10 cellular contexts compared by ENCODE assay signal in genomic region chr3:129424185-129424841, GRCh38. TPM values are rescaled to one million over a fixed set of nuclear protein-coding genes. Genes with fewer than 3 reads are reported as not detected.
A peak's percentile ranks its signal among the peaks of the same experiment; 100 is the strongest.
DNase-seq lines count a peak whose midpoint lies in the region; ATAC-seq and TF ChIP-seq lines count a peak whose summit lies in the region.
"Had no signal": no experiment of that assay in that cellular context is flagged by ENCODE, and none has a peak within 500 bp of the region (broad histone marks: within the 10 kb centered on the region; RNA-seq: fewer than 3 reads in every experiment).

No MANE protein-coding gene starts in this region.

- H3K27ac ChIP-seq in RWPE2 (ENCODE audit: poor library complexity, severe bottlenecking) = peak overlapping the region; percentile 12
- H3K27ac ChIP-seq: adrenal gland, thyroid gland had no signal

- peaks cover 6% of the 10 kb centered on the region for H3K27me3 Mint-ChIP-seq in neural crest cell (ENCODE audit: low read depth)

- no peaks in the 10 kb centered on the region for H3K4me1 ChIP-seq in RWPE2 (ENCODE audit: insufficient read depth, poor library complexity, severe bottlenecking)

- no peak for TF ChIP-seq CTCF in RWPE2 (IDR thresholded peaks at IDR 0.05; ENCODE audit: poor library complexity, severe bottlenecking)
- TF ChIP-seq CTCF in neural crest cell (conservative IDR thresholded peaks at IDR 0.05) = no peak

- no peak overlapping the region for H3K4me3 Mint-ChIP-seq in neural crest cell

- peak; percentile 61 for ATAC-seq in GM19023 (IDR thresholded peaks at IDR 0.05; ENCODE audit: unreplicated experiment)
- peak; percentile 65 for ATAC-seq in HG02981 (IDR thresholded peaks at IDR 0.05; ENCODE audit: unreplicated experiment)
- ATAC-seq in RWPE2 (ENCODE audit: low read depth) = peak; percentile 5; the same call in 1 of the 3 replicates
- no peak for ATAC-seq in HG03175 (IDR thresholded peaks at IDR 0.05; ENCODE audit: unreplicated experiment)

- peaks cover 48% of the 10 kb centered on the region for H3K4me1 Mint-ChIP-seq in neural crest cell

- H3K9me3 Mint-ChIP-seq in neural crest cell = no peaks in the 10 kb centered on the region

- H3K27ac Mint-ChIP-seq in neural crest cell (ENCODE audit: unreplicated experiment) = peak overlapping the region; percentile 70

- H3K4me3 ChIP-seq in RWPE2 (ENCODE audit: severe bottlenecking) = no peak overlapping the region
- H3K4me3 ChIP-seq: adrenal gland, thyroid gland had no signal

- no peaks in the 10 kb centered on the region for H3K9me3 ChIP-seq in RWPE2 (ENCODE audit: severe bottlenecking)
- H3K9me3 ChIP-seq: adrenal gland, thyroid gland had no signal

- peaks cover 6% of the 10 kb centered on the region for H3K36me3 Mint-ChIP-seq in neural crest cell (ENCODE audit: low read depth)

- H3K27me3 ChIP-seq in RWPE2 (ENCODE audit: insufficient read depth, poor library complexity, severe bottlenecking) = no peaks in the 10 kb centered on the region
- H3K27me3 ChIP-seq: adrenal gland, thyroid gland had no signal

- no peaks in the 10 kb centered on the region for H3K36me3 ChIP-seq in RWPE2 (ENCODE audit: low read depth)
- H3K36me3 ChIP-seq: adrenal gland, thyroid gland had no signal

- DNase-seq in RWPE2 (ENCODE audit: low spot score) (no peak), neural crest cell (ENCODE audit: low read depth, low spot score) (no peak), COR-L47 (lab: John Stamatoyannopoulos, UW) (no peak), activated gamma-delta T cell treated with Interleukin-2 at 50 U/mL for 16 hours (no peak), retina (no peak)
- DNase-seq: thyroid gland had no signal

RNA-seq across cellular contexts. Expression of gene EFCAB12, which starts 4.1 kb away (rescaled TPM):
- total RNA-seq in neural crest cell = 3.1 and 4.0 TPM in 2 replicates

RNA-seq across cellular contexts. Expression of gene MBD4, which starts 15.4 kb away (rescaled TPM):
- total RNA-seq in neural crest cell = 37.8 and 39.5 TPM in 2 replicates

RNA-seq across cellular contexts. Expression of gene IFT122, which starts 15.7 kb away (rescaled TPM):
- 44.9 and 49.3 TPM in 2 replicates for total RNA-seq in neural crest cell
